In genomic region chr5:180820788-180821321, GRCh38 we compare ENCODE assay signal across 9 cellular contexts. TPM values are rescaled to one million over a fixed set of nuclear protein-coding genes. Genes with fewer than 3 reads are reported as not detected.
DNase-seq lines count a peak whose midpoint lies in the region; ATAC-seq, FAIRE-seq and TF ChIP-seq lines count a peak whose summit lies in the region.
"Had no signal": no experiment of that assay in that cellular context is flagged by ENCODE, and none has a peak within 500 bp of the region (broad histone marks: within the 10 kb centered on the region; RNA-seq: fewer than 3 reads in every experiment).

No MANE protein-coding gene starts in this region.

- no peak overlapping the region for H2AK5ac ChIP-seq in mesenchymal stem cell (ENCODE audit: low read length, severe bottlenecking)

- no peak overlapping the region for H3K27ac ChIP-seq in mesenchymal stem cell (ENCODE audit: low read length, poor library complexity, severe bottlenecking)
- H3K27ac ChIP-seq in CD8-positive, alpha-beta T cell (ENCODE audit: low read depth, low read length) = no peak overlapping the region

- H3K9me3 ChIP-seq in mesenchymal stem cell (ENCODE audit: control insufficient read depth, low read length) = no peaks in the 10 kb centered on the region
- H3K9me3 ChIP-seq in CD8-positive, alpha-beta T cell (ENCODE audit: low read length) = no peaks in the 10 kb centered on the region

- no peak overlapping the region for H3K4ac ChIP-seq in mesenchymal stem cell (ENCODE audit: low read depth in 1 of 2, low read length in 2 of 2)

- no peak overlapping the region for H3K18ac ChIP-seq in mesenchymal stem cell (ENCODE audit: low read depth in 1 of 2, low read length in 2 of 2)

- DNase-seq in GM18507 (ENCODE audit: extremely low spot score, insufficient read length, low read depth) (no peak), HCEC 1CT (peak; percentile 38), NOMO-1 treated with DMSO at 0.1 percent for 48 hours (lab: John Stamatoyannopoulos, UW; ENCODE audit: unreplicated experiment) (peak; percentile 83), mesenchymal stem cell (peak; percentile 83), posterior vena cava (ENCODE audit: low spot score) (no peak), mesenteric fat pad (ENCODE audit: low spot score) (no peak)
- no peak for DNase-seq in CD8-positive, alpha-beta T cell
- no peak for DNase-seq in activated CD4-positive, alpha-beta T cell treated with anti-CD3 and anti-CD28 coated beads for 4 hours
- DNase-seq: effector CD4-positive, alpha-beta T cell had no signal

- POLR2A ChIA-PET in CD8-positive, alpha-beta T cell (lab: Charles Lee) = interaction anchor here (1.4 to 1.7 kb wide), 2 partner anchors 10 to 39 kb away, joined by 6 to 10 read pairs; no protein-coding TSS in a partner anchor

- no peak overlapping the region for H3K23ac ChIP-seq in mesenchymal stem cell (ENCODE audit: low read length in 2 of 2)

- H3K79me1 ChIP-seq in mesenchymal stem cell (replicated peaks; ENCODE audit: low read length, poor library complexity, severe bottlenecking) = no peaks in the 10 kb centered on the region

- no peak for ATAC-seq in CD8-positive, alpha-beta T cell

- no peak overlapping the region for H3K4me2 ChIP-seq in mesenchymal stem cell (ENCODE audit: low read length, poor library complexity, severe bottlenecking)

- H3K4me3 ChIP-seq in mesenchymal stem cell (ENCODE audit: insufficient read depth in 1 of 2, low read depth in 1 of 2, low read length in 2 of 2) = no peak overlapping the region
- H3K4me3 ChIP-seq in CD8-positive, alpha-beta T cell (ENCODE audit: low read depth, low read length) = no peak overlapping the region

- peak overlapping the region; percentile 44 for H3K9ac ChIP-seq in mesenchymal stem cell (ENCODE audit: low read length)

- H2BK15ac ChIP-seq in mesenchymal stem cell (ENCODE audit: low read depth, poor library complexity, severe bottlenecking) = no peak overlapping the region

- intact Hi-C loops in CD8-positive, alpha-beta T cell (cut with DNase I, micrococcal nuclease) = no loop called here
- intact Hi-C loops in posterior vena cava (cut with DNase I) = no loop called here

- no peaks in the 10 kb centered on the region for H3K9me3 Mint-ChIP-seq in CD8-positive, alpha-beta T cell

- peak; percentile 92 for FAIRE-seq in GM18507 (lab: Jason Lieb, UNC)

- H3K27me3 Mint-ChIP-seq in CD8-positive, alpha-beta T cell (ENCODE audit: low read depth) = no peaks in the 10 kb centered on the region

- no peak overlapping the region for H3K4me3 Mint-ChIP-seq in CD8-positive, alpha-beta T cell

- no peak overlapping the region for H2AFZ ChIP-seq in mesenchymal stem cell (ENCODE audit: low read depth, low read length)

- CTCF ChIA-PET in CD8-positive, alpha-beta T cell (lab: Charles Lee) = interaction anchor here (1.3 to 1.6 kb wide), 2 partner anchors 9 to 35 kb away, joined by 4 read pairs; no protein-coding TSS in a partner anchor

- no peak overlapping the region for H4K91ac ChIP-seq in mesenchymal stem cell (ENCODE audit: low read length)

- WGBS in mesenchymal stem cell = 61% methylated on average over 2 of the region's 3 CpGs

- H2BK5ac ChIP-seq in mesenchymal stem cell (ENCODE audit: low read depth, low read length, poor library complexity, severe bottlenecking) = no peak overlapping the region

- H3K4me1 ChIP-seq in mesenchymal stem cell (ENCODE audit: control insufficient read depth, insufficient read depth, low read depth, low read length) = peaks cover 25% of the 10 kb centered on the region
- peaks cover 28% of the 10 kb centered on the region for H3K4me1 ChIP-seq in CD8-positive, alpha-beta T cell (ENCODE audit: insufficient read depth, low read length)

- no peaks in the 10 kb centered on the region for H3K36me3 Mint-ChIP-seq in CD8-positive, alpha-beta T cell

- H2BK12ac ChIP-seq in mesenchymal stem cell (ENCODE audit: low read length in 2 of 2) = no peak overlapping the region

- H3K14ac ChIP-seq in mesenchymal stem cell (ENCODE audit: low read length in 2 of 2) = no peak overlapping the region

- no peak for TF ChIP-seq CTCF in CD8-positive, alpha-beta T cell (IDR thresholded peaks at IDR 0.05)

- no peak overlapping the region for H2BK120ac ChIP-seq in mesenchymal stem cell (ENCODE audit: low read depth, low read length)

- H3K36me3 ChIP-seq in mesenchymal stem cell (ENCODE audit: control insufficient read depth in 1 of 2, insufficient read depth in 2 of 2, low read depth in 1 of 2, low read length in 2 of 2) = no peaks in the 10 kb centered on the region
- no peaks in the 10 kb centered on the region for H3K36me3 ChIP-seq in CD8-positive, alpha-beta T cell (ENCODE audit: insufficient read depth, low read length)

- H3K27me3 ChIP-seq in mesenchymal stem cell (ENCODE audit: control insufficient read depth in 1 of 2, insufficient read depth in 1 of 2, low read length in 2 of 2) = no peaks in the 10 kb centered on the region
- no peaks in the 10 kb centered on the region for H3K27me3 ChIP-seq in CD8-positive, alpha-beta T cell (ENCODE audit: insufficient read depth, low read length)

- no peak overlapping the region for H3K27ac Mint-ChIP-seq in CD8-positive, alpha-beta T cell

- no peak overlapping the region for H4K8ac ChIP-seq in mesenchymal stem cell (ENCODE audit: low read length)

- H3K4me1 Mint-ChIP-seq in CD8-positive, alpha-beta T cell (ENCODE audit: low read depth) = peaks cover 28% of the 10 kb centered on the region

RNA-seq across cellular contexts. Expression of gene MGAT1, which starts 18.2 kb away (rescaled TPM):
- polyA plus RNA-seq in mesenchymal stem cell (2013, experiment 1 of 2) = 103 TPM
- polyA plus RNA-seq in mesenchymal stem cell (2013, experiment 2 of 2) = 105 TPM
- total RNA-seq in CD8-positive, alpha-beta T cell = 10 to 100 TPM; 43.5 to 47.5 TPM
- total RNA-seq in posterior vena cava (100 to 1,000 TPM; 150 to 160 TPM), mesenteric fat pad (380 TPM)

RNA-seq across cellular contexts. Expression of gene ZFP62, which starts 40.2 kb away (rescaled TPM):
- 11.2 TPM for polyA plus RNA-seq in mesenchymal stem cell (2013, experiment 1 of 2)
- 10.5 TPM for polyA plus RNA-seq in mesenchymal stem cell (2013, experiment 2 of 2)
- 10 to 100 TPM; 13.7 to 13.9 TPM for total RNA-seq in CD8-positive, alpha-beta T cell
- total RNA-seq in posterior vena cava = 10 to 100 TPM; 21.2 to 22.2 TPM
- total RNA-seq in mesenteric fat pad = 9.1 TPM

Comparison
In these comparisons a context has a peak if more than half of its experiments do, and no peak if none do; other contexts are left out.
1. DNase-seq: peak in HCEC 1CT (single experiment), NOMO-1 treated with DMSO at 0.1 percent for 48 hours (single experiment) and mesenchymal stem cell (single experiment); none in GM18507 (single experiment), CD8-positive, alpha-beta T cell (0 of 7), posterior vena cava (single experiment), mesenteric fat pad (single experiment) and activated CD4-positive, alpha-beta T cell treated with anti-CD3 and anti-CD28 coated beads for 4 hours (0 of 2).